ENCODE assay signal across 8 cellular contexts in the genomic region with DNA sequence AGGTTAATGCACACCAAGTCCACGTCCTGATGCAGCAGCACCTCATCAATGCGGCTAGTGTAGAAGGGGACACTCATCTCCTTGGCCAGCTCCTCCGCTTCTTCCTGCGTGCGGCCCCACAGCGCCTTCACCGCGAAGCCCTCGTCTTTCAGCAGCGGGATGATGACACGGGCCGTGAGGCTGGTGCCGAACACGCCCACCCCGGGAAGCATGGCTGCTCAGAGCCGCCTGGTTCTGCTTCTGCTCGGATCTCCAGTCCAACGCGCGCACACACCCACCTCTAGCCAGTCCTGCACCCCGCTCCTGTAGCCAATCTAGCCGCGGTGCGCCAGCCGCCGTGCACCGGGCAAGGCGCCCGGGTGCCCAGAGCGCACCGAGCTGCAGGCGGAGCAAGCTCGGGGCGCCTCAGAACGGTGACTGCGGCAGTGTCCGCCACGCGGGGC. TPM values are rescaled to one million over a fixed set of nuclear protein-coding genes. Genes with fewer than 3 reads are reported as not detected.
DNase-seq lines count a peak whose midpoint lies in the region; ATAC-seq and TF ChIP-seq lines count a peak whose summit lies in the region.

No MANE protein-coding gene starts in this region.

- no peaks in the 10 kb centered on the region for H3K36me3 ChIP-seq in mucosa of stomach (ENCODE audit: control insufficient read depth, insufficient read depth, low read length)

- peak overlapping the region; percentile 57 for H3K9ac ChIP-seq in mucosa of stomach (ENCODE audit: low read length)

- DNase-seq in AG04450 (ENCODE audit: low read depth, low spot score) = no peak
- DNase-seq in NCI-H748 treated with DMSO at 0.1 percent for 48 hours (lab: John Stamatoyannopoulos, UW) = peak; percentile 30
- DNase-seq in activated CD8-positive, alpha-beta memory T cell treated with anti-CD3 and anti-CD28 coated beads, Interleukin-2, amount 50 U/mL, for 4 hours = peak; percentile 68
- no peak for DNase-seq in epithelial cell of proximal tubule (ENCODE audit: low read depth)
- DNase-seq in stimulated activated naive CD4-positive, alpha-beta T cell (lab: John Stamatoyannopoulos, UW) = peak in 5 of 6 experiments; percentile 23 to 62 (median 47)

- TF ChIP-seq CTCF in AG04450 (IDR thresholded peaks at IDR 0.05; ENCODE audit: low read depth, low read length) (no peak), epithelial cell of proximal tubule (conservative IDR thresholded peaks at IDR 0.05; ENCODE audit: low read depth, low read length) (no peak)

- H3K4me3 ChIP-seq in AG04450 (ENCODE audit: low read depth, low read length) = peak overlapping the region; percentile 74
- peak overlapping the region; percentile 71 for H3K4me3 ChIP-seq in epithelial cell of proximal tubule (ENCODE audit: low read depth, low read length)
- peak overlapping the region; percentile 63 for H3K4me3 ChIP-seq in mucosa of stomach (ENCODE audit: low read length)

- peaks cover 26% of the 10 kb centered on the region for H3K4me1 ChIP-seq in mucosa of stomach (ENCODE audit: control insufficient read depth, insufficient read depth, low read length)

- POLR2A ChIA-PET in AG04450 (lab: Yijun Ruan, JAX) = interaction anchor here (0.6 to 2.0 kb wide), 7 partner anchors 35 to 158 kb away, joined by 3 to 11 read pairs (median 5); a partner anchor contains a TSS

- H3K27ac ChIP-seq in AG04450 (ENCODE audit: low read depth, low read length) = peak overlapping the region; percentile 31

- no peaks in the 10 kb centered on the region for H3K27me3 ChIP-seq in AG04450 (ENCODE audit: control insufficient read depth, insufficient read depth, low read length)
- H3K27me3 ChIP-seq in mucosa of stomach (ENCODE audit: control insufficient read depth, insufficient read depth, low read length) = peaks cover 6% of the 10 kb centered on the region

- no peaks in the 10 kb centered on the region for H3K9me3 ChIP-seq in AG04450 (ENCODE audit: control insufficient read depth, insufficient read depth, low read length)
- no peaks in the 10 kb centered on the region for H3K9me3 ChIP-seq in mucosa of stomach (ENCODE audit: control insufficient read depth, low read length)

- ATAC-seq in GM18861 (IDR thresholded peaks at IDR 0.05; ENCODE audit: unreplicated experiment) (peak; percentile 17), HG03066 (IDR thresholded peaks at IDR 0.05; ENCODE audit: low read depth, unreplicated experiment) (peak; percentile 19)

- CTCF ChIA-PET in AG04450 (lab: Charles Lee) = interaction anchor here (1.1 to 1.6 kb wide), 3 partner anchors 89 to 149 kb away, joined by 3 to 11 read pairs (median 4); no protein-coding TSS in a partner anchor

RNA-seq across cellular contexts. Expression of a gene that starts 0.7 kb away (rescaled TPM):
- polyA plus RNA-seq in AG04450 (2011; rRNA removed) = 2.7 and 3.0 TPM in 2 replicates
- polyA minus RNA-seq in AG04450 (2011; rRNA and poly(A)+ RNA removed) = 5.3 and 6.4 TPM in 2 replicates
- 2.2 and 2.5 TPM in 2 replicates for total RNA-seq in epithelial cell of proximal tubule

Comparison
In these comparisons a context has a peak if more than half of its experiments do, and no peak if none do; other contexts are left out.
1. DNase-seq: peak in NCI-H748 treated with DMSO at 0.1 percent for 48 hours (single experiment), activated CD8-positive, alpha-beta memory T cell treated with anti-CD3 and anti-CD28 coated beads, Interleukin-2, amount 50 U/mL, for 4 hours (single experiment) and stimulated activated naive CD4-positive, alpha-beta T cell (5 of 6); none in AG04450 (single experiment) and epithelial cell of proximal tubule (single experiment).
2. Peak in every context shown above with its lines, with median percentiles within 50 percentile points of each other: H3K4me3 ChIP-seq.